ENCODE assay signal across 8 cellular contexts in genomic region chr3:62876064-62876463, GRCh38. TPM values are rescaled to one million over a fixed set of nuclear protein-coding genes. Genes with fewer than 3 reads are reported as not detected.
DNase-seq lines count a peak whose midpoint lies in the region; ATAC-seq and TF ChIP-seq lines count a peak whose summit lies in the region.

No MANE protein-coding gene starts in this region.

- TF ChIP-seq CTCF in A673 (conservative IDR thresholded peaks at IDR 0.05; ENCODE audit: low read depth, low read length): no peak
- TF ChIP-seq CTCF in WTC11 (IDR thresholded peaks at IDR 0.05): no peak
- no peak for TF ChIP-seq CTCF in prostate gland (IDR thresholded peaks at IDR 0.05)
- no peak for TF ChIP-seq CTCF in tibial artery (IDR thresholded peaks at IDR 0.05)

- H3K4me1 ChIP-seq in A673 (ENCODE audit: insufficient read depth, low read length, poor library complexity, severe bottlenecking) (no peaks in the 10 kb centered on the region), iPS DF 6.9 (ENCODE audit: control insufficient read depth, insufficient read depth, low read length) (no peaks in the 10 kb centered on the region), prostate gland (replicated peaks) (no peaks in the 10 kb centered on the region), tibial artery (peaks cover 0 to 18% (median 16%) of the 10 kb centered on the region in 4 donors)

- no peaks in the 10 kb centered on the region for H3K9me3 ChIP-seq in A673 (ENCODE audit: low read depth, low read length, poor library complexity, severe bottlenecking)
- no peaks in the 10 kb centered on the region for H3K9me3 ChIP-seq in iPS DF 6.9 (ENCODE audit: control insufficient read depth, insufficient read depth, low read length)
- H3K9me3 ChIP-seq in prostate gland: no peaks in the 10 kb centered on the region
- no peaks in the 10 kb centered on the region for H3K9me3 ChIP-seq in tibial artery

- DNase-seq in A673 (ENCODE audit: low spot score): peak; percentile 25
- peak; percentile 5 for DNase-seq in HT-29 (ENCODE audit: low spot score)
- peak; percentile 86 for DNase-seq in WTC11 (ENCODE audit: low spot score)
- DNase-seq in iPS DF 6.9 (ENCODE audit: low read depth, low spot score): peak; percentile 78
- DNase-seq in NCI-H446 (lab: John Stamatoyannopoulos, UW): no peak
- DNase-seq in prostate gland (ENCODE audit: low spot score): no peak
- DNase-seq in tibial artery: no peak

- H3K27ac ChIP-seq in A673 (ENCODE audit: low read depth, low read length, poor library complexity, severe bottlenecking): no peak overlapping the region
- no peak overlapping the region for H3K27ac ChIP-seq in iPS DF 6.9 (ENCODE audit: low read length)
- no peak overlapping the region for H3K27ac ChIP-seq in prostate gland
- H3K27ac ChIP-seq in tibial artery: no peak overlapping the region

- intact Hi-C loops in A673 (cut with micrococcal nuclease; ENCODE audit: unreplicated experiment): no loop called here
- intact Hi-C loops in prostate gland (cut with DNase I): loop anchor here (10.0 kb wide), 1 partner anchor 211 kb away; no protein-coding TSS in a partner anchor
- intact Hi-C loops in tibial artery (cut with DNase I; ENCODE audit: low total_unique reads): no loop called here

- peaks cover 4% of the 10 kb centered on the region; the same call in 1 of the 2 replicates for H3K27me3 Mint-ChIP-seq in WTC11 (ENCODE audit: low read depth)

- no peaks in the 10 kb centered on the region for H3K36me3 Mint-ChIP-seq in WTC11

- H3K4me3 Mint-ChIP-seq in WTC11: peak overlapping the region; percentile 89

- H3K36me3 ChIP-seq in A673 (ENCODE audit: insufficient read depth, low read length, poor library complexity, severe bottlenecking) (no peaks in the 10 kb centered on the region), iPS DF 6.9 (ENCODE audit: control insufficient read depth, insufficient read depth, low read length) (no peaks in the 10 kb centered on the region), prostate gland (no peaks in the 10 kb centered on the region), tibial artery (no peaks in the 10 kb centered on the region)

- POLR2A ChIA-PET in A673 (lab: Charles Lee; ENCODE audit: low non-redundant PET): no interaction called here
- POLR2A ChIA-PET in WTC11 (lab: Charles Lee): interaction anchor here (0.6 to 1.0 kb wide), 2 partner anchors 8 to 12 kb away, joined by 3 to 4 read pairs; no protein-coding TSS in a partner anchor

- TF ChIP-seq POLR2A in prostate gland (IDR thresholded peaks at IDR 0.05): no peak

- CTCF ChIA-PET in A673 (lab: Charles Lee): no interaction called here
- CTCF ChIA-PET in WTC11 (lab: Charles Lee): interaction anchor here (0.6 to 3.1 kb wide), 6 partner anchors 11 to 210 kb away, joined by 3 to 17 read pairs (median 4); no protein-coding TSS in a partner anchor

- ATAC-seq in WTC11 (peak; percentile 14), HG02973 (IDR thresholded peaks at IDR 0.05; ENCODE audit: unreplicated experiment) (no peak)

- no peak overlapping the region for H3K27ac Mint-ChIP-seq in WTC11

- H3K27me3 ChIP-seq in A673 (replicated peaks; ENCODE audit: insufficient read depth, low read depth, low read length, poor library complexity) (peaks cover 70% of the 10 kb centered on the region), iPS DF 6.9 (ENCODE audit: control insufficient read depth, insufficient read depth, low read length) (no peaks in the 10 kb centered on the region), prostate gland (replicated peaks; ENCODE audit: insufficient read depth) (peaks cover 3% of the 10 kb centered on the region), tibial artery (peaks cover 0 to 41% of the 10 kb centered on the region in 2 donors)

- no TSS peak for BruUV-seq in A673 (replicated peaks; lab: Mats Ljungman, UMichigan)

- H3K4me3 ChIP-seq in A673 (ENCODE audit: low read depth, low read length, poor library complexity, severe bottlenecking) (no peak overlapping the region), iPS DF 6.9 (ENCODE audit: low read length) (peak overlapping the region; percentile 62; the same call in 1 of the 2 replicates), prostate gland (no peak overlapping the region), tibial artery (no peak overlapping the region)

- peaks cover 18% of the 10 kb centered on the region for H3K4me1 Mint-ChIP-seq in WTC11

- WGBS in iPS DF 6.9 (ENCODE audit: insufficient coverage, insufficient read length): no CpG with 5 or more reads among the region's 17 CpGs
- 7% methylated on average over 17 of the region's 17 CpGs for WGBS in prostate gland

- no peaks in the 10 kb centered on the region for H3K9me3 Mint-ChIP-seq in WTC11

TF ChIP-seq in WTC11, 78 proteins besides CTCF, POLR2A, EP300 and RAD21 (continues in another document):
- TF ChIP-seq ZNF532 (CRISPR knock-in tag; IDR thresholded peaks at IDR 0.05; ENCODE audit: borderline replicate concordance) (no peak), ZNF423 (CRISPR knock-in tag; IDR thresholded peaks at IDR 0.05) (no peak), MLX (CRISPR knock-in tag; IDR thresholded peaks at IDR 0.05) (no peak), ZNF263 (CRISPR knock-in tag; IDR thresholded peaks at IDR 0.05; ENCODE audit: low read depth) (no peak), TCF7 (CRISPR knock-in tag; IDR thresholded peaks at IDR 0.05; ENCODE audit: low read depth) (peak; percentile 79; the same call in 1 of the 2 replicates), SMAD4 (CRISPR knock-in tag; IDR thresholded peaks at IDR 0.05) (peak; percentile 87; the same call in 1 of the 2 replicates), ZBTB43 (CRISPR knock-in tag; IDR thresholded peaks at IDR 0.05) (peak; percentile 77; the same call in 1 of the 2 replicates), USF1 (CRISPR knock-in tag; IDR thresholded peaks at IDR 0.05) (peak; percentile 60; the same call in 1 of the 2 replicates), MAX (CRISPR knock-in tag; IDR thresholded peaks at IDR 0.05) (peak; percentile 81), SP1 (CRISPR knock-in tag; conservative IDR thresholded peaks at IDR 0.05) (peak; percentile 62), FOXP1 (CRISPR knock-in tag; IDR thresholded peaks at IDR 0.05; ENCODE audit: borderline replicate concordance) (peak; percentile 69; the same call in 1 of the 2 replicates)

RNA-seq across cellular contexts. Expression of gene CADPS, which starts 0.8 kb away (rescaled TPM):
- total RNA-seq in A673 (2021): not detected in 2 replicates
- 0.05 and 0.13 TPM in 2 replicates for total RNA-seq in HT-29 (2014; rRNA removed; shearing (Covaris generic))
- total RNA-seq in WTC11 (2021): 4.3 to 7.5 TPM (median 7.0 TPM) in 3 replicates
- 1 to 10 TPM; 4.0 to 7.7 TPM for total RNA-seq in prostate gland

Comparison
In these comparisons a context has a peak if more than half of its experiments do, and no peak if none do; other contexts are left out.
1. DNase-seq: peak in A673 (single experiment), HT-29 (single experiment), WTC11 (single experiment) and iPS DF 6.9 (single experiment); none in NCI-H446 (0 of 2), prostate gland (single experiment) and tibial artery (0 of 2).